19 cellular contexts compared by ENCODE assay signal in the genomic region with DNA sequence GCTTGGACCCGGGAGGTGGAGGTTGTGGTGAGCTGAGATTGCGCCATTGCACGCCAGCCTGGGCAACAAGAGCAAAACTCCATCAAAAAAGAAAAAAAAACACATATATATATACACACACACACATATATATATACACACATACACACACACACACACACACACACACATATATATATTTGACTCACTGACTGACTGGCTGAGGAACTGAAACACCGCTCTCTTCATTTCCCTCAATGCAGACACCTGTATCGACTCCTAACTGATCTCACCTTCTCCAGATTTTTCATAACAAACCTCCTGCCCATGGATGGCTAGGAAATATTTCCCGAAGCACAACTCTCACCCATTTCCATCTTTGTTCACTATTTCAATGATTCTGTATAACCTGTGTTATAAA.
DNase-seq lines count a peak whose midpoint lies in the region; ATAC-seq, FAIRE-seq and TF ChIP-seq lines count a peak whose summit lies in the region.
"Had no signal": no experiment of that assay in that cellular context is flagged by ENCODE, and none has a peak within 500 bp of the region (broad histone marks: within the 10 kb centered on the region; RNA-seq: fewer than 3 reads in every experiment).

No MANE protein-coding gene starts in this region.

- peak; percentile 57 for ATAC-seq in GM18909 (IDR thresholded peaks at IDR 0.05; ENCODE audit: poor library complexity, unreplicated experiment)
- ATAC-seq in HG02870 (IDR thresholded peaks at IDR 0.05; ENCODE audit: unreplicated experiment): peak; percentile 84
- no peak for ATAC-seq in HG02852 (IDR thresholded peaks at IDR 0.05; ENCODE audit: unreplicated experiment)
- ATAC-seq: K562, PC-3 had no signal

- DNase-seq in GM10248 (ENCODE audit: extremely low spot score): peak; percentile 7
- peak; percentile 12 for DNase-seq in kidney
- no peak for DNase-seq in posterior vena cava (ENCODE audit: low spot score)
- DNase-seq in NCI-H2227 (lab: John Stamatoyannopoulos, UW; ENCODE audit: unreplicated experiment): no peak
- no peak for DNase-seq in activated CD4-positive, alpha-beta T cell treated with anti-CD3 and anti-CD28 coated beads for 48 hours
- DNase-seq: 8988T; Calu3; CD4-positive, alpha-beta memory T cell; DMS53; NCI-H1417; NCI-H1930; NCI-H2171; NCI-H446 treated with DMSO at 0.1 percent for 48 hours; PC-3 had no signal

- H3K4me1 ChIP-seq in kidney (ENCODE audit: control insufficient read depth in 1 of 2, insufficient read depth in 1 of 2, low read depth in 1 of 2, low read length in 2 of 2): peaks cover 0 to 7% of the 10 kb centered on the region in 2 donors

- no peak for FAIRE-seq in kidney (lab: Jason Lieb, UNC)
- FAIRE-seq: H54, K562 had no signal

- no peak overlapping the region for H3K27ac ChIP-seq in kidney (ENCODE audit: low read depth in 2 of 2, low read length in 2 of 2)

- CTCF ChIA-PET in GM10248 (lab: Yijun Ruan, JAX): no interaction called here

- no peaks in the 10 kb centered on the region for H3K36me3 ChIP-seq in kidney (ENCODE audit: control insufficient read depth in 1 of 2, insufficient read depth in 2 of 2, low read length in 2 of 2)

- POLR2A ChIA-PET in GM10248 (lab: Yijun Ruan, JAX): no interaction called here

- no peaks in the 10 kb centered on the region for H3K9me3 ChIP-seq in kidney (ENCODE audit: control insufficient read depth in 1 of 2, low read length in 2 of 2)

- TF ChIP-seq CTCF in GM10248 (IDR thresholded peaks at IDR 0.05; ENCODE audit: control extremely low read depth, extremely low read depth, low read depth, missing control alignments): no peak
- TF ChIP-seq CTCF in kidney (IDR thresholded peaks at IDR 0.05; ENCODE audit: borderline replicate concordance, extremely low read depth, insufficient read depth): no peak

- no peak overlapping the region for H3K9ac ChIP-seq in kidney (ENCODE audit: low read length in 2 of 2)

- H3K4me3 ChIP-seq in kidney (ENCODE audit: low read length in 2 of 2): no peak overlapping the region
- H3K4me3 ChIP-seq: K562 had no signal

- intact Hi-C loops in kidney (cut with DNase I) (no loop called here), posterior vena cava (cut with DNase I) (no loop called here)

Comparison
In these comparisons a context has a peak if more than half of its experiments do, and no peak if none do; other contexts are left out.
1. DNase-seq: peak in GM10248 (single experiment) and kidney (single experiment); none in posterior vena cava (single experiment), NCI-H2227 (single experiment) and activated CD4-positive, alpha-beta T cell treated with anti-CD3 and anti-CD28 coated beads for 48 hours (single experiment).